8 cellular contexts compared by ENCODE assay signal in the genomic region with DNA sequence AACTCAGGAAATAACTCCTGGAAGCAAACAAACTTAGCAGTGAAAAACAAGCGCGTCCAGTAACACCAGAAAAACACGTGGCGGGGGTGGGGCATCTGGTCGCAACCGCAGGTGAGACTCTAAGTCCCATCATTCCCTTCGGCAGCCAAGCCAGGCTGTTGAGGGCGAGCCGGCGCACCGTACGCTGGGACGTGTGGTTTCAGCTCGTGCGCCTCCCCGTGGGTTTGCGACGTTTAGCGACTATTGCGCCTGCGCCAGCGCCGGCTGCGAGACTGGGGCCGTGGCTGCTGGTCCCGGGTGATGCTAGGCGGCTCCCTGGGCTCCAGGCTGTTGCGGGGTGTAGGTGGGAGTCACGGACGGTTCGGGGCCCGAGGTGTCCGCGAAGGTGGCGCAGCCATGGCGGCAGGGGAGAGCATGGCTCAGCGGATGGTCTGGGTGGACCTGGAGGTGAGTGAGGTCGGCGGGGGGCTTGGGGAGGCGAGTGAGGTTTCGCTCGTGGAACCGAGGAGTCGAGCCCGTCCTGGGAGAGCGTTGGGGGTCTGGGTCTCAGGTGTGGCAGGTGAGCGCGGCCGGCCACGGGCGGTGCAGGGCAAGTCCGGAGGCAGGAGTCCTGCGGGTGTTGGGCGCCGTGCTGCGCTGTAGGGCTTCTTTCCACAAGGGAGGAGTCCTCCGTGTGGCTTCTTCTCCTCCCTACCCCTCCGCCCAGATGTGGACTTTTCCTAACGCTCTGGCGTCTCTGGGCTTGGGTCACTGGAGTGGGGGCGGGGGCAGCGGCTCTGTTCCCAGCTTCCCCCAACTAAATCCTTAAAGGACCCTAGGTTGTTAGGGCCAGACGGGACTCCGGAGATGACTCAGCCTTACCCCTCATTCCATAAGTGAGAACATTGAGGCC. TPM values are rescaled to one million over a fixed set of nuclear protein-coding genes. Genes with fewer than 3 reads are reported as not detected.
DNase-seq lines count a peak whose midpoint lies in the region; ATAC-seq, FAIRE-seq and TF ChIP-seq lines count a peak whose summit lies in the region.

REXO2 (plus strand) TSS at position 239 of the 892 bp plus-strand sequence; CDS start at position 301, 62 bp downstream.

- H3K27ac ChIP-seq in keratinocyte (ENCODE audit: control insufficient read depth, insufficient read depth, low read length), result peak within 1 kb of the TSS; percentile 74

- no peaks in the 10 kb centered on the region for H3K27me3 ChIP-seq in keratinocyte (ENCODE audit: control insufficient read depth, extremely low read depth, insufficient read depth, low read length)

- DNase-seq in Ammon's horn (ENCODE audit: low spot score), result peak; percentile 99
- DNase-seq in NCI-H460 (ENCODE audit: extremely low read depth, low read depth), result peak; percentile 88
- DNase-seq in activated CD4-positive, CD25-positive, alpha-beta regulatory T cell treated with anti-CD3 and anti-CD28 coated beads, Interleukin-2, amount 50 U/mL, for 72 hours, result peak; percentile 92
- peak; percentile 53 to 81 for DNase-seq in cerebellar nuclear complex (lab: John Stamatoyannopoulos, UW)
- peak; percentile 70 for DNase-seq in keratinocyte (ENCODE audit: low read depth, low spot score)
- peak; percentile 87 to 89 for DNase-seq in stimulated activated CD4-positive, alpha-beta T cell treated with anti-CD3 and anti-CD28 coated beads, Interleukin-15, amount 100 ng/mL, for 1 hour (ENCODE audit: low read depth in 1 of 2, low spot score in 1 of 2)

- peaks cover 5 to 12% of the 10 kb centered on the region in 2 experiments for H3K36me3 ChIP-seq in keratinocyte (ENCODE audit: control insufficient read depth in 2 of 2, extremely low read depth in 1 of 2, insufficient read depth in 2 of 2, low read length in 2 of 2)

- peak within 1 kb of the TSS; percentile 94 for H3K9ac ChIP-seq in keratinocyte (ENCODE audit: control insufficient read depth, extremely low read depth, insufficient read depth, low read length)

- ATAC-seq in GM19043 (IDR thresholded peaks at IDR 0.05; ENCODE audit: low read depth, unreplicated experiment) (peak; percentile 100), HG03378 (IDR thresholded peaks at IDR 0.05; ENCODE audit: unreplicated experiment) (peak; percentile 97)

- H2AFZ ChIP-seq in keratinocyte (ENCODE audit: control insufficient read depth, low read length), result peak within 1 kb of the TSS; percentile 93

- peak; percentile 26 to 58 (median 37) for TF ChIP-seq CTCF in keratinocyte (optimal IDR thresholded peaks at IDR 0.05 in 1 of 3, IDR thresholded peaks at IDR 0.05 in 1 of 3, conservative IDR thresholded peaks at IDR 0.05 in 1 of 3; ENCODE audit: extremely low read depth in 1 of 3, insufficient read depth in 2 of 3, low read length in 3 of 3)

- peak within 1 kb of the TSS; percentile 70 for H3K4me2 ChIP-seq in keratinocyte (ENCODE audit: control insufficient read depth, extremely low read depth, insufficient read depth, low read depth, low read length)

- no peaks in the 10 kb centered on the region for H3K9me1 ChIP-seq in keratinocyte (ENCODE audit: control insufficient read depth, extremely low read depth, insufficient read depth, low read length)

- peak within 1 kb of the TSS; percentile 73 to 100 (median 82) for H3K4me3 ChIP-seq in keratinocyte (ENCODE audit: control insufficient read depth in 2 of 3, extremely low read depth in 1 of 3, insufficient read depth in 2 of 3, low read depth in 1 of 3, low read length in 3 of 3)

- H3K79me2 ChIP-seq in keratinocyte (ENCODE audit: control insufficient read depth, insufficient read depth, low read length), result peaks cover 51% of the 10 kb centered on the region

- dilution Hi-C loops in keratinocyte (cut with MboI; ENCODE audit: extremely low pct_ligation_motif_present, low sequenced_read_pairs), result no loop called here

- H4K20me1 ChIP-seq in keratinocyte (ENCODE audit: control insufficient read depth, extremely low read depth, insufficient read depth, low read length), result no peaks in the 10 kb centered on the region

- FAIRE-seq in keratinocyte (lab: Jason Lieb, UNC), result peak; percentile 20

- H3K9me3 ChIP-seq in keratinocyte (ENCODE audit: control insufficient read depth, low read depth, low read length), result no peaks in the 10 kb centered on the region

- peaks cover 20% of the 10 kb centered on the region for H3K4me1 ChIP-seq in keratinocyte (ENCODE audit: control insufficient read depth, extremely low read depth, insufficient read depth, low read length)

RNA-seq across cellular contexts. Expression of gene REXO2, which starts in this region (rescaled TPM):
- total RNA-seq in NCI-H460 (2014; rRNA removed; shearing (Covaris generic)), result 123 and 140 TPM in 2 replicates
- 67.2 and 97.5 TPM in 2 replicates for polyA plus RNA-seq in NCI-H460 (2014; cell fraction: nucleus; rRNA removed)
- polyA plus RNA-seq in keratinocyte, result 250 to 381 TPM (median 270 TPM) in 3 replicates
- polyA plus RNA-seq in keratinocyte (2011; ENCODE audit: low read depth), result 185 TPM
- polyA plus RNA-seq in keratinocyte (2011; cell fraction: cytosol; rRNA removed), result 234 and 465 TPM in 2 replicates
- 178 and 257 TPM in 2 replicates for polyA plus RNA-seq in keratinocyte (2011; cell fraction: nucleus; rRNA removed)
- polyA plus RNA-seq in keratinocyte (2012; ENCODE audit: low replicate concordance), result 158 and 191 TPM in 2 replicates
- 24.1 to 89.5 TPM (median 55.5 TPM) in 3 replicates for polyA minus RNA-seq in keratinocyte
- 243 TPM for polyA minus RNA-seq in keratinocyte (2011; cell fraction: cytosol; rRNA and poly(A)+ RNA removed)
- polyA minus RNA-seq in keratinocyte (2011; cell fraction: nucleus; rRNA and poly(A)+ RNA removed), result 37.0 and 65.9 TPM in 2 replicates

Comparison
In these comparisons a context has a peak if more than half of its experiments do, and no peak if none do; other contexts are left out.
1. Peak in every context shown above with its lines: DNase-seq, ATAC-seq, H3K4me3 ChIP-seq and H3K27ac ChIP-seq.